2 cellular contexts compared by ENCODE assay signal in the genomic region with DNA sequence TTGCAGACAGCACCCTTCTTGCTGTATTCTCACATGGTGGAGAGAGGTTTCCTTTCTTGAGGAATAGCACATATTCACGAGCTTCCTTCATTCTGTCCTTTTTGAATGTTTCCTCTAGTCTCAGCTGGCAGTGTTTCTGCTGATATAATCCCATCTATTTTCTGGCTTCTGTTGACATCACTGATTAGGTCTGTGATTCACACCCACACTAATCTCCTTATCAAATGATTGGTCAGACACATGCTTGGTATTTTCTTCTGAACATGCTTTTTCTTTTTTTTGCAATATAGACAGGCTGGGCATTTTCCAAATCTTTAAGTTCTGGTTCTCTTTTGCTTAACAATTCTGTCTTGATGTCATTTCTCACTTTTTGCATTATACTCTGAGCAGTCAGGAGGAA.
TF ChIP-seq lines count a peak whose summit lies in the region.

No MANE protein-coding gene starts in this region.

TF ChIP-seq in A549, 52 proteins besides CTCF, POLR2A, EP300 and RAD21:
- TF ChIP-seq, protein P1, sequence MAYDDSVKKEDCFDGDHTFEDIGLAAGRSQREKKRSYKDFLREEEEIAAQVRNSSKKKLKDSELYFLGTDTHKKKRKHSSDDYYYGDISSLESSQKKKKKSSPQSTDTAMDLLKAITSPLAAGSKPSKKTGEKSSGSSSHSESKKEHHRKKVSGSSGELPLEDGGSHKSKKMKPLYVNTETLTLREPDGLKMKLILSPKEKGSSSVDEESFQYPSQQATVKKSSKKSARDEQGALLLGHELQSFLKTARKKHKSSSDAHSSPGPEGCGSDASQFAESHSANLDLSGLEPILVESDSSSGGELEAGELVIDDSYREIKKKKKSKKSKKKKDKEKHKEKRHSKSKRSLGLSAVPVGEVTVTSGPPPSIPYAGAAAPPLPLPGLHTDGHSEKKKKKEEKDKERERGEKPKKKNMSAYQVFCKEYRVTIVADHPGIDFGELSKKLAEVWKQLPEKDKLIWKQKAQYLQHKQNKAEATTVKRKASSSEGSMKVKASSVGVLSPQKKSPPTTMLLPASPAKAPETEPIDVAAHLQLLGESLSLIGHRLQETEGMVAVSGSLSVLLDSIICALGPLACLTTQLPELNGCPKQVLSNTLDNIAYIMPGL (CRISPR knock-in tag; IDR thresholded peaks at IDR 0.05; ENCODE audit: borderline replicate concordance) = no peak
- no peak for TF ChIP-seq EHF (CRISPR knock-in tag; IDR thresholded peaks at IDR 0.05)
- TF ChIP-seq, protein P2, sequence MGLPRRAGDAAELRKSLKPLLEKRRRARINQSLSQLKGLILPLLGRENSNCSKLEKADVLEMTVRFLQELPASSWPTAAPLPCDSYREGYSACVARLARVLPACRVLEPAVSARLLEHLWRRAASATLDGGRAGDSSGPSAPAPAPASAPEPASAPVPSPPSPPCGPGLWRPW (IDR thresholded peaks at IDR 0.05) = no peak
- TF ChIP-seq EHMT2 (IDR thresholded peaks at IDR 0.05; ENCODE audit: low read depth) = no peak
- TF ChIP-seq, protein P3, sequence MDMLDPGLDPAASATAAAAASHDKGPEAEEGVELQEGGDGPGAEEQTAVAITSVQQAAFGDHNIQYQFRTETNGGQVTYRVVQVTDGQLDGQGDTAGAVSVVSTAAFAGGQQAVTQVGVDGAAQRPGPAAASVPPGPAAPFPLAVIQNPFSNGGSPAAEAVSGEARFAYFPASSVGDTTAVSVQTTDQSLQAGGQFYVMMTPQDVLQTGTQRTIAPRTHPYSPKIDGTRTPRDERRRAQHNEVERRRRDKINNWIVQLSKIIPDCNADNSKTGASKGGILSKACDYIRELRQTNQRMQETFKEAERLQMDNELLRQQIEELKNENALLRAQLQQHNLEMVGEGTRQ (IDR thresholded peaks at IDR 0.05) = no peak
- no peak for TF ChIP-seq FOSL2 (IDR thresholded peaks at IDR 0.05)
- TF ChIP-seq FOSL2 (CRISPR knock-in tag; IDR thresholded peaks at IDR 0.05) = no peak
- no peak for TF ChIP-seq PHF8 (IDR thresholded peaks at IDR 0.05; ENCODE audit: borderline replicate concordance, low read depth)
- TF ChIP-seq JUNB (IDR thresholded peaks at IDR 0.05) = no peak
- no peak for TF ChIP-seq ZFP36 (IDR thresholded peaks at IDR 0.05; ENCODE audit: borderline replicate concordance, partially characterized antibody)
- TF ChIP-seq HOXB5 (CRISPR knock-in tag; IDR thresholded peaks at IDR 0.05) = no peak
TF ChIP-seq in A549: peak in this region for 0.

TF ChIP-seq in IMR-90, 13 proteins besides CTCF, POLR2A, EP300 and RAD21:
- TF ChIP-seq CHD1 (IDR thresholded peaks at IDR 0.05; ENCODE audit: low read depth, low read length) (no peak), SMC3 (IDR thresholded peaks at IDR 0.05; ENCODE audit: low read depth, low read length) (no peak), RCOR1 (IDR thresholded peaks at IDR 0.05; ENCODE audit: insufficient replicate concordance, low read length) (no peak), MAZ (IDR thresholded peaks at IDR 0.05; ENCODE audit: borderline replicate concordance, low read depth, low read length) (no peak), MAFK (IDR thresholded peaks at IDR 0.05; ENCODE audit: low read depth, low read length) (no peak), RFX5 (IDR thresholded peaks at IDR 0.05; ENCODE audit: low read depth, low read length) (no peak), BHLHE40 (IDR thresholded peaks at IDR 0.05; ENCODE audit: low read depth, low read length) (no peak), FOS (IDR thresholded peaks at IDR 0.05; ENCODE audit: low read depth, low read length) (no peak)
- TF ChIP-seq, protein P4, sequence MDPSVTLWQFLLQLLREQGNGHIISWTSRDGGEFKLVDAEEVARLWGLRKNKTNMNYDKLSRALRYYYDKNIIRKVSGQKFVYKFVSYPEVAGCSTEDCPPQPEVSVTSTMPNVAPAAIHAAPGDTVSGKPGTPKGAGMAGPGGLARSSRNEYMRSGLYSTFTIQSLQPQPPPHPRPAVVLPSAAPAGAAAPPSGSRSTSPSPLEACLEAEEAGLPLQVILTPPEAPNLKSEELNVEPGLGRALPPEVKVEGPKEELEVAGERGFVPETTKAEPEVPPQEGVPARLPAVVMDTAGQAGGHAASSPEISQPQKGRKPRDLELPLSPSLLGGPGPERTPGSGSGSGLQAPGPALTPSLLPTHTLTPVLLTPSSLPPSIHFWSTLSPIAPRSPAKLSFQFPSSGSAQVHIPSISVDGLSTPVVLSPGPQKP (IDR thresholded peaks at IDR 0.05; ENCODE audit: borderline replicate concordance, low read depth, low read length) = no peak
- TF ChIP-seq, protein P3 (IDR thresholded peaks at IDR 0.05; ENCODE audit: low read depth, low read length) = no peak
TF ChIP-seq in IMR-90: peak in this region for 0.
